8 cellular contexts compared by ENCODE assay signal in genomic region chr11:134276396-134277175, GRCh38. TPM values are rescaled to one million over a fixed set of nuclear protein-coding genes. Genes with fewer than 3 reads are reported as not detected.
DNase-seq lines count a peak whose midpoint lies in the region; ATAC-seq and TF ChIP-seq lines count a peak whose summit lies in the region.

No MANE protein-coding gene starts in this region.

- H3K27me3 Mint-ChIP-seq in activated naive CD8-positive, alpha-beta T cell treated with anti-CD3 and anti-CD28 coated beads for 36 hours, result peaks cover 9% of the 10 kb centered on the region

- no peak overlapping the region for H3K27ac ChIP-seq in transverse colon

- H3K4me1 ChIP-seq in transverse colon, result peaks cover 5 to 19% (median 15%) of the 10 kb centered on the region in 4 donors

- no peak for TF ChIP-seq EP300 in transverse colon (IDR thresholded peaks at IDR 0.05; ENCODE audit: low read depth)

- WGBS in transverse colon (ENCODE audit: low coverage in 1 of 2), 2 donors, result 8% methylated on average over 9 of the region's 88 CpGs; no CpG with 5 or more reads in 1 of the 2 donors

- H3K36me3 ChIP-seq in transverse colon, result no peaks in the 10 kb centered on the region

- ATAC-seq in HG02981 (IDR thresholded peaks at IDR 0.05; ENCODE audit: unreplicated experiment) (peak; percentile 17), left lobe of liver (peak; percentile 20)

- H3K9me3 Mint-ChIP-seq in activated naive CD8-positive, alpha-beta T cell treated with anti-CD3 and anti-CD28 coated beads for 36 hours, result no peaks in the 10 kb centered on the region

- no peaks in the 10 kb centered on the region for H3K9me3 ChIP-seq in transverse colon

- peak overlapping the region; percentile 87 for H3K4me3 Mint-ChIP-seq in activated naive CD8-positive, alpha-beta T cell treated with anti-CD3 and anti-CD28 coated beads for 36 hours

- peaks cover 36% of the 10 kb centered on the region for H3K4me1 Mint-ChIP-seq in activated naive CD8-positive, alpha-beta T cell treated with anti-CD3 and anti-CD28 coated beads for 36 hours

- peaks cover 21% of the 10 kb centered on the region for H3K36me3 Mint-ChIP-seq in activated naive CD8-positive, alpha-beta T cell treated with anti-CD3 and anti-CD28 coated beads for 36 hours

- intact Hi-C loops in transverse colon (cut with DNase I; ENCODE audit: low total_unique reads), result no loop called here

- TF ChIP-seq POLR2A in transverse colon (IDR thresholded peaks at IDR 0.05), result no peak

- TF ChIP-seq CTCF in GM12875 (IDR thresholded peaks at IDR 0.05; ENCODE audit: borderline replicate concordance, insufficient read depth, low read depth, low read length) (no peak), transverse colon (IDR thresholded peaks at IDR 0.05) (no peak)

- no peak for DNase-seq in activated naive CD8-positive, alpha-beta T cell treated with anti-CD3 and anti-CD28 coated beads for 36 hours
- DNase-seq in left lobe of liver (ENCODE audit: low spot score) (peak; percentile 33), transverse colon (no peak), activated gamma-delta T cell treated with Interleukin-2 at 50 U/mL for 16 hours (no peak), GF-D8 (lab: John Stamatoyannopoulos, UW) (no peak), ACHN (no peak)

- peak overlapping the region; percentile 95 for H3K27ac Mint-ChIP-seq in activated naive CD8-positive, alpha-beta T cell treated with anti-CD3 and anti-CD28 coated beads for 36 hours

- H3K27me3 ChIP-seq in transverse colon, result peaks cover 96% of the 10 kb centered on the region

- in situ Hi-C loops in transverse colon (cut with MboI; ENCODE audit: low pct_ligation_motif_present in 1 of 4, low pct_unique_long_range_greater_than_20kb in 1 of 4, low sequenced_read_pairs in 3 of 4) (no loop called here), ACHN (cut with HindIII; ENCODE audit: low pct_ligation_motif_present, low pct_unique_long_range_greater_than_20kb, low sequenced_read_pairs) (no loop called here)

- H3K4me3 ChIP-seq in GM12875 (ENCODE audit: low read depth, low read length), result peak overlapping the region; percentile 62
- peak overlapping the region in 3 of 4 donors; percentile 2 to 45 (median 25) for H3K4me3 ChIP-seq in transverse colon

RNA-seq across cellular contexts. Expression of gene GLB1L3, which starts 0.4 kb away (rescaled TPM):
- 10 to 100 TPM in 1 of 2 experiments, 1 to 10 TPM in 1; 9.8 to 10.9 TPM for total RNA-seq in activated naive CD8-positive, alpha-beta T cell treated with anti-CD3 and anti-CD28 coated beads for 36 hours
- total RNA-seq in left lobe of liver, result 0.10 TPM
- total RNA-seq in transverse colon, result under 1 TPM in 1 of 4 donors, not detected in 3; 0.16 TPM

RNA-seq across cellular contexts. Expression of gene ACAD8, which starts 23.2 kb away (rescaled TPM):
- 10 to 100 TPM; 20.9 to 21.1 TPM for total RNA-seq in activated naive CD8-positive, alpha-beta T cell treated with anti-CD3 and anti-CD28 coated beads for 36 hours
- total RNA-seq in left lobe of liver (25.7 TPM), transverse colon (10 to 100 TPM; 34.8 to 59.1 (median 45.7) TPM)

RNA-seq across cellular contexts. Expression of gene THYN1, which starts 23.4 kb away (rescaled TPM):
- 10 to 100 TPM; 79.5 to 79.8 TPM for total RNA-seq in activated naive CD8-positive, alpha-beta T cell treated with anti-CD3 and anti-CD28 coated beads for 36 hours
- 21.1 TPM for total RNA-seq in left lobe of liver
- total RNA-seq in transverse colon, result 10 to 100 TPM; 16.1 to 39.3 (median 33.2) TPM

RNA-seq across cellular contexts. Expression of gene VPS26B, which starts 52.1 kb away (rescaled TPM):
- total RNA-seq in activated naive CD8-positive, alpha-beta T cell treated with anti-CD3 and anti-CD28 coated beads for 36 hours, result 10 to 100 TPM; 28.8 to 30.3 TPM
- total RNA-seq in left lobe of liver (36.4 TPM), transverse colon (10 to 100 TPM; 32.8 to 49.4 (median 44.6) TPM)

RNA-seq across cellular contexts. Expression of gene NCAPD3, which starts 52.8 kb away (rescaled TPM):
- total RNA-seq in activated naive CD8-positive, alpha-beta T cell treated with anti-CD3 and anti-CD28 coated beads for 36 hours, result 10 to 100 TPM; 93.4 to 96.7 TPM
- total RNA-seq in left lobe of liver (21.7 TPM), transverse colon (10 to 100 TPM in 2 of 4 donors, 1 to 10 TPM in 2; 7.0 to 21.3 (median 13.8) TPM)
